In genomic region chr11:19377855-19378254, GRCh38 we compare ENCODE assay signal across 27 cellular contexts.
"Had no signal": no experiment of that assay in that cellular context is flagged by ENCODE, and none has a peak within 500 bp of the region (broad histone marks: within the 10 kb centered on the region; RNA-seq: fewer than 3 reads in every experiment).

No MANE protein-coding gene starts in this region.

- H3K27ac ChIP-seq: heart right ventricle, hepatocyte, left lung, pancreas, prostate gland, right atrium auricular region, right lobe of liver, tibial nerve, vagina had no signal

- H3K9me3 Mint-ChIP-seq: natural killer cell treated with Interleukin-12 subunit alpha and Interleukin-12 subunit beta and Interleukin-15 and Interleukin-18, amount 100 ng/mL, for 72 hours; neural crest cell; stimulated activated memory B cell treated with anti-CD40 and anti-IgM and Interleukin-4, amounts not matched to agents 10 μg/mL and 1 μg/mL and 100 μg/mL, for 72 hours; stimulated activated naive CD8-positive, alpha-beta T cell treated with anti-CD3 and anti-CD28 coated beads, Interleukin-15, amount 100 ng/mL, for 72 hours; type B pancreatic cell had no signal

- H3K36me3 ChIP-seq: heart right ventricle, left lung, pancreas, prostate gland, right atrium auricular region, right lobe of liver, tibial nerve, vagina had no signal

- H3K4me1 ChIP-seq: left lung, pancreas, prostate gland, right lobe of liver, vagina had no signal

- H3K36me3 Mint-ChIP-seq: naive thymus-derived CD4-positive, alpha-beta T cell; natural killer cell treated with Interleukin-12 subunit alpha and Interleukin-12 subunit beta and Interleukin-15 and Interleukin-18, amount 100 ng/mL, for 72 hours; stimulated activated memory B cell treated with anti-CD40 and anti-IgM and Interleukin-4, amounts not matched to agents 10 μg/mL and 1 μg/mL and 100 μg/mL, for 72 hours; type B pancreatic cell had no signal

- H3K4me3 ChIP-seq: heart right ventricle, hepatocyte, left lung, lung, mucosa of descending colon, pancreas, prostate gland, right atrium auricular region, right lobe of liver, smooth muscle cell, tibial nerve, vagina had no signal

- H2AFZ ChIP-seq: hepatocyte had no signal

- H3K27ac Mint-ChIP-seq: naive thymus-derived CD4-positive, alpha-beta T cell; natural killer cell treated with Interleukin-12 subunit alpha and Interleukin-12 subunit beta and Interleukin-15 and Interleukin-18, amount 100 ng/mL, for 72 hours; stimulated activated memory B cell treated with anti-CD40 and anti-IgM and Interleukin-4, amounts not matched to agents 10 μg/mL and 1 μg/mL and 100 μg/mL, for 72 hours; stimulated activated naive CD8-positive, alpha-beta T cell treated with anti-CD3 and anti-CD28 coated beads, Interleukin-15, amount 100 ng/mL, for 72 hours; type B pancreatic cell had no signal

- H3K9me3 ChIP-seq: heart right ventricle, left lung, mucosa of descending colon, pancreas, prostate gland, right atrium auricular region, right lobe of liver, tibial nerve, vagina had no signal

- H3K4me2 ChIP-seq: hepatocyte, smooth muscle cell had no signal

- DNase-seq: heart right ventricle; islet precursor cell; midbrain; mucosa of descending colon; naive thymus-derived CD4-positive, alpha-beta T cell; pancreas; posterior cingulate gyrus; right lobe of liver; stimulated activated CD4-positive, alpha-beta T cell treated with anti-CD3 and anti-CD28 coated beads, Interleukin-1b, Interleukin-23, amount 100 ng/mL, for 48 hours; stimulated activated CD4-positive, alpha-beta T cell treated with anti-CD3 and anti-CD28 coated beads, Interleukin-2, amount 100 ng/mL, for 48 hours; stimulated activated CD4-positive, alpha-beta T cell treated with anti-CD3 and anti-CD28 coated beads, Interleukin-4, amount 100 ng/mL, for 4 hours; stimulated activated CD8-positive, alpha-beta memory T cell treated with anti-CD3 and anti-CD28 coated beads, Interleukin-4, amount 100 ng/mL, for 48 hours; stimulated activated naive CD4-positive, alpha-beta T cell treated with Interleukin-2 at 50 U/mL for 16 hours; stimulated activated naive CD8-positive, alpha-beta T cell treated with anti-CD3 and anti-CD28 coated beads, Interleukin-15, amount 100 ng/mL, for 72 hours; substantia nigra had no signal

- H3K4me1 Mint-ChIP-seq: naive thymus-derived CD4-positive, alpha-beta T cell; stimulated activated memory B cell treated with anti-CD40 and anti-IgM and Interleukin-4, amounts not matched to agents 10 μg/mL and 1 μg/mL and 100 μg/mL, for 72 hours; stimulated activated naive CD8-positive, alpha-beta T cell treated with anti-CD3 and anti-CD28 coated beads, Interleukin-15, amount 100 ng/mL, for 72 hours had no signal

- H3K4me3 Mint-ChIP-seq: naive thymus-derived CD4-positive, alpha-beta T cell; natural killer cell treated with Interleukin-12 subunit alpha and Interleukin-12 subunit beta and Interleukin-15 and Interleukin-18, amount 100 ng/mL, for 72 hours; neural crest cell; stimulated activated memory B cell treated with anti-CD40 and anti-IgM and Interleukin-4, amounts not matched to agents 10 μg/mL and 1 μg/mL and 100 μg/mL, for 72 hours; stimulated activated naive CD8-positive, alpha-beta T cell treated with anti-CD3 and anti-CD28 coated beads, Interleukin-15, amount 100 ng/mL, for 72 hours; type B pancreatic cell had no signal

- H3K79me2 ChIP-seq: hepatocyte had no signal

- H3K27me3 ChIP-seq: hepatocyte, pancreas, right atrium auricular region, right lobe of liver, tibial nerve, vagina had no signal
